In the genomic region with DNA sequence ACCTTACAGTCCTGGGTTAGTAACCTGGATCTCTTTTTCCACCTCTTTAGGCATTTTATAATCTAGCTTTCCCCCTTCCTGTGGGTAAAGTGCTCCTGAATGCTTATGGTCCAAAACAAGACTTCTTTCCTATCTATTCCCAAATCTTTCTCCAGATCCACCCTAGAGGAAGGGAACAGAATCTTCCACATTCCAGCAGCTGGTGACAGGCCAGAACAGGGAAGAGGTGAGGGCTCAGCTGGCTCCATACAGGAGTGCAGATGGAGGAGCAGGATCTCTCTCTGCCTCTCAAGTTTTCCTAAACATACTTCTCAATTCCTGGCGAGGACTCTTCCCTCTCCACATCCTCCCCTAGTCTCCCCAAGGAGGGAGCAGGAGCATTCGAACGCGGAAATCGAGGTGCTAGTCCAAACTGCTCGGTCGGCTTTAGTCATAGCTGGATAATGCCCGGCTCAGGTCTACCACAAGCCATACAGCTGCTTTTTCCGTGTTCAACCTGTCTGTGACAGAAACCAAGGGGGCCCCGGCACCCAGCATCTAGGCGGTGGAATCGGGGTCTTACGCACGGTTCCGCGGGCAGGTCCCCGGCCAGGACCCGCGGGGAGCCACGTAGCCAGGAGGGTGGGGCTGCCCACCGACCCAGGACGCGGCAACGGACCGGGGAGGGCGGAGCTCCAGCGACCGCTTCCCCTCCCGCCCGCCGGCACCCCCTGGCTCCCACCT, we compare ENCODE assay signal across 1 cellular context.
A peak's percentile ranks its signal among the peaks of the same experiment; 100 is the strongest.
TF ChIP-seq lines count a peak whose summit lies in the region.

No MANE protein-coding gene starts in this region.

TF ChIP-seq in GM12878, 131 proteins besides CTCF, POLR2A, EP300 and RAD21:
- TF ChIP-seq RELB (IDR thresholded peaks at IDR 0.05; ENCODE audit: low read depth) = no peak
- TF ChIP-seq, protein P1, sequence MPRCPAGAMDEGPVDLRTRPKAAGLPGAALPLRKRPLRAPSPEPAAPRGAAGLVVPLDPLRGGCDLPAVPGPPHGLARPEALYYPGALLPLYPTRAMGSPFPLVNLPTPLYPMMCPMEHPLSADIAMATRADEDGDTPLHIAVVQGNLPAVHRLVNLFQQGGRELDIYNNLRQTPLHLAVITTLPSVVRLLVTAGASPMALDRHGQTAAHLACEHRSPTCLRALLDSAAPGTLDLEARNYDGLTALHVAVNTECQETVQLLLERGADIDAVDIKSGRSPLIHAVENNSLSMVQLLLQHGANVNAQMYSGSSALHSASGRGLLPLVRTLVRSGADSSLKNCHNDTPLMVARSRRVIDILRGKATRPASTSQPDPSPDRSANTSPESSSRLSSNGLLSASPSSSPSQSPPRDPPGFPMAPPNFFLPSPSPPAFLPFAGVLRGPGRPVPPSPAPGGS (IDR thresholded peaks at IDR 0.05; ENCODE audit: borderline replicate concordance, insufficient read depth, low read depth, low read length, poor library complexity, severe bottlenecking) = no peak
- TF ChIP-seq, protein P2, sequence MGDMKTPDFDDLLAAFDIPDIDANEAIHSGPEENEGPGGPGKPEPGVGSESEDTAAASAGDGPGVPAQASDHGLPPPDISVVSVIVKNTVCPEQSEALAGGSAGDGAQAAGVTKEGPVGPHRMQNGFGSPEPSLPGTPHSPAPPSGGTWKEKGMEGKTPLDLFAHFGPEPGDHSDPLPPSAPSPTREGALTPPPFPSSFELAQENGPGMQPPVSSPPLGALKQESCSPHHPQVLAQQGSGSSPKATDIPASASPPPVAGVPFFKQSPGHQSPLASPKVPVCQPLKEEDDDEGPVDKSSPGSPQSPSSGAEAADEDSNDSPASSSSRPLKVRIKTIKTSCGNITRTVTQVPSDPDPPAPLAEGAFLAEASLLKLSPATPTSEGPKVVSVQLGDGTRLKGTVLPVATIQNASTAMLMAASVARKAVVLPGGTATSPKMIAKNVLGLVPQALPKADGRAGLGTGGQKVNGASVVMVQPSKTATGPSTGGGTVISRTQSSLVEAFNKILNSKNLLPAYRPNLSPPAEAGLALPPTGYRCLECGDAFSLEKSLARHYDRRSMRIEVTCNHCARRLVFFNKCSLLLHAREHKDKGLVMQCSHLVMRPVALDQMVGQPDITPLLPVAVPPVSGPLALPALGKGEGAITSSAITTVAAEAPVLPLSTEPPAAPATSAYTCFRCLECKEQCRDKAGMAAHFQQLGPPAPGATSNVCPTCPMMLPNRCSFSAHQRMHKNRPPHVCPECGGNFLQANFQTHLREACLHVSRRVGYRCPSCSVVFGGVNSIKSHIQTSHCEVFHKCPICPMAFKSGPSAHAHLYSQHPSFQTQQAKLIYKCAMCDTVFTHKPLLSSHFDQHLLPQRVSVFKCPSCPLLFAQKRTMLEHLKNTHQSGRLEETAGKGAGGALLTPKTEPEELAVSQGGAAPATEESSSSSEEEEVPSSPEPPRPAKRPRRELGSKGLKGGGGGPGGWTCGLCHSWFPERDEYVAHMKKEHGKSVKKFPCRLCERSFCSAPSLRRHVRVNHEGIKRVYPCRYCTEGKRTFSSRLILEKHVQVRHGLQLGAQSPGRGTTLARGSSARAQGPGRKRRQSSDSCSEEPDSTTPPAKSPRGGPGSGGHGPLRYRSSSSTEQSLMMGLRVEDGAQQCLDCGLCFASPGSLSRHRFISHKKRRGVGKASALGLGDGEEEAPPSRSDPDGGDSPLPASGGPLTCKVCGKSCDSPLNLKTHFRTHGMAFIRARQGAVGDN (IDR thresholded peaks at IDR 0.05) = no peak
- TF ChIP-seq IKZF1 (conservative IDR thresholded peaks at IDR 0.05) = 0 out of 2 replicates have a peak, but pooled peaks have one; percentile 13
- TF ChIP-seq CREM (IDR thresholded peaks at IDR 0.05; ENCODE audit: low read depth) = no peak
- TF ChIP-seq TCF12 (IDR thresholded peaks at IDR 0.05; ENCODE audit: low read depth, low read length) = 0 out of 2 replicates have a peak, but pooled peaks have one; percentile 9
- peak; percentile 68; the same call in 1 of the 2 replicates for TF ChIP-seq GATAD2B (conservative IDR thresholded peaks at IDR 0.05; ENCODE audit: low read depth)
- no peak for TF ChIP-seq ZNF217 (IDR thresholded peaks at IDR 0.05)
- TF ChIP-seq EZH2 (IDR thresholded peaks at IDR 0.05; ENCODE audit: borderline replicate concordance, control insufficient read depth, low read depth, low read length) = no peak
- TF ChIP-seq SMARCA5 (IDR thresholded peaks at IDR 0.05) = peak; percentile 86; the same call in 1 of the 2 replicates
- 0 out of 4 replicates have a peak, but pooled peaks of 1 of the 2 experiments have one; percentile 12 for TF ChIP-seq IKZF2 (IDR thresholded peaks at IDR 0.05)
- TF ChIP-seq TCF3 (IDR thresholded peaks at IDR 0.05; ENCODE audit: borderline replicate concordance, insufficient read depth, low read depth, low read length) = no peak
- peak; percentile 45 for TF ChIP-seq MYC (IDR thresholded peaks at IDR 0.05; ENCODE audit: insufficient read depth, insufficient read length, insufficient replicate concordance, low read length, severe bottlenecking)
- no peak for TF ChIP-seq KAT2A (conservative IDR thresholded peaks at IDR 0.05; ENCODE audit: control insufficient read depth, low read depth, low read length)
